Comparison of ENCODE assay signal across 9 cellular contexts in genomic region chr13:31031482-31031881, GRCh38.
"Had no signal": no experiment of that assay in that cellular context is flagged by ENCODE, and none has a peak within 500 bp of the region (broad histone marks: within the 10 kb centered on the region; RNA-seq: fewer than 3 reads in every experiment).

No MANE protein-coding gene starts in this region.

- DNase-seq: GM23248, GOT3, H7, HFFc6, KBM-7 had no signal

- H3K27ac ChIP-seq: GM23248 had no signal

- FAIRE-seq: HTR-8/SVneo had no signal

- H3K4me1 Mint-ChIP-seq: IgD-negative memory B cell had no signal

- H3K4me3 ChIP-seq: GM23248, HAP-1 had no signal

- H2AFZ ChIP-seq: GM23248 had no signal

- H3K4me3 Mint-ChIP-seq: HFFc6, IgD-negative memory B cell had no signal

- H3K9me3 Mint-ChIP-seq: HFFc6 had no signal

- H3K36me3 ChIP-seq: HAP-1 had no signal

- H3K9me3 ChIP-seq: HAP-1 had no signal

- H3K9ac ChIP-seq: GM23248 had no signal

- ATAC-seq: HCT116 had no signal

- H3K4me1 ChIP-seq: HAP-1 had no signal

- H3K27ac Mint-ChIP-seq: HFFc6, IgD-negative memory B cell had no signal
